In the genomic region with DNA sequence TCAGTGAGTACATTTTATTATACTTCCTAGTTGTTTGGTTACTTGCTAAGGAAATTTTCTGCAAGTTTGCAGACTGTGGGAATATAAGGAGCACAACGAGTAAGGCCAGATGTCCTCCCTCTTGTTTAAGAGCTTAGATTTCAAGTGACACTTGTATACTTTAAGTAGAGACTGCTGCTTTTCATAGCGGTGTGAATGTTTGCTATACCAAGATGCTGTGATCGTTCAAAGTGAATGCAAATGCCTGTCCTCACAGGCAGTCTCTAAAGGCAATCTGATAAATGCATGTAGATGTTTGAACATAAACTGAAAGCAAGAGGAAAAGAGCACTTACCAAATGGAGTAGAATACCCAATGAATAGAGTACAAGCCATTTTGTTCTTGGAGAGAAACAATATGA, we compare ENCODE assay signal across 1 cellular context.
TF ChIP-seq lines count a peak whose summit lies in the region.

No MANE protein-coding gene starts in this region.

TF ChIP-seq in H1, 55 proteins besides CTCF, POLR2A, EP300 and RAD21:
- TF ChIP-seq SP4 (IDR thresholded peaks at IDR 0.05; ENCODE audit: low read length) (no peak), YY1 (IDR thresholded peaks at IDR 0.05; ENCODE audit: low read depth, low read length) (no peak), GTF2F1 (IDR thresholded peaks at IDR 0.05; ENCODE audit: borderline replicate concordance, low read depth, low read length) (no peak), MAFK (IDR thresholded peaks at IDR 0.05; ENCODE audit: low read depth, low read length) (no peak), SIX5 (IDR thresholded peaks at IDR 0.05; ENCODE audit: low read depth, low read length) (no peak)
